8 cellular contexts compared by ENCODE assay signal in the genomic region with DNA sequence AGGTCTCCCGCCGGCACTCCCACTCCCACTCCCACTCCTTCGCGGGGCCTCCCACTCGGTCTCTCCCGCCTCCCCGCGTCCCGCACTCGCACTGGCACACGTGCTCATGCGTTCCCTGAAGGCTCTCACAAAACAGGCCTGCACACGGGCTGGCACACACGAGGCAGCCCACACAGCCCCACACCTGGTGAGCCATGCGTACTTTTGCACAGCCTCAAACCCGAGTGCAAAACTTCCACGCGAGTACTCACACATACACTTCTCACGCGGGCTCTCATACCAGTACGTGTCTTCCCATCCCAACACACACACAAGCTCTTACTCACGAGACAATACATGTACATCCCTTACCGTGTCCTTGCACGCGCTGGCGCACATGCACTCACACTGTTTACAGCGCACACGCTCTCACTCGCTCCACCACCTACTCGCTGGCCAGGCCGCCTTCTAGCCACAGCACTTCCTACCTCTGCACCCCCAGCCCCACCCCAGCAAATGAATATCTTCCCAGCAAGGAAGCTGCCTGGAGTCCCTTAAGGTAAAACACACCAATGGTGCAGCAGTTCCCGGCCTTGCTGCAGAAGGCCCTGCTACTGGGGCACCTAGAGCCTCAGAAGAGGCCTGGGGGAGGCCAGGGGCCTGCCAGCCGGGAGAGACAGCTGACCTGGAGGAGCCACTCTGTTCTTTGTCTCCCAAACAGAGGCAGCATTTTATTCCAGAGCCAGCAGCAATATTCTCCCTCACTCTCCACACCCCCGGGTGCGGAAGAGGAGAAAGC. TPM values are rescaled to one million over a fixed set of nuclear protein-coding genes. Genes with fewer than 3 reads are reported as not detected.
DNase-seq lines count a peak whose midpoint lies in the region; ATAC-seq and TF ChIP-seq lines count a peak whose summit lies in the region.

No MANE protein-coding gene starts in this region.

- 36 to 54% (median 46%) methylated on average over 20 to 35 of the region's 35 CpGs for WGBS in adrenal gland, 4 donors

- TF ChIP-seq CTCF in adrenal gland (IDR thresholded peaks at IDR 0.05) (no peak), GM13977 (IDR thresholded peaks at IDR 0.05; ENCODE audit: extremely low read depth, insufficient read depth, missing control alignments) (no peak)

- intact Hi-C loops in Right ventricle myocardium inferior (cut with DNase I) (no loop called here), cardiac septum (cut with DNase I) (loop anchor here (1.0 to 10.0 kb wide), 3 partner anchors 26 to 182 kb away; no protein-coding TSS in a partner anchor), adrenal gland (cut with DNase I) (no loop called here)

- DNase-seq in Right ventricle myocardium inferior (ENCODE audit: missing footprints) (no peak), cardiac septum (ENCODE audit: low spot score) (no peak), adrenal gland (peak in 2 of 7 donors; percentile 47 to 48), hippocampal formation (lab: John Stamatoyannopoulos, UW) (peak; percentile 80 to 82), retina (peak; percentile 77), AG08395 (ENCODE audit: low spot score) (no peak), GM13977 (ENCODE audit: low spot score) (no peak)

- H3K4me3 ChIP-seq in adrenal gland = peak overlapping the region in 2 of 4 donors; percentile 44 to 74

- peaks cover 0 to 2% of the 10 kb centered on the region in 2 donors for H3K36me3 ChIP-seq in adrenal gland (replicated peaks in 1 of 2)

- ATAC-seq in Right ventricle myocardium inferior (peak; percentile 6), GM21526 (IDR thresholded peaks at IDR 0.05; ENCODE audit: low FRiP score, unreplicated experiment) (no peak)

- H3K9me3 ChIP-seq in adrenal gland (replicated peaks in 1 of 3) = no peaks in the 10 kb centered on the region

- no peak for TF ChIP-seq POLR2A in adrenal gland (IDR thresholded peaks at IDR 0.05)

- H3K27ac ChIP-seq in adrenal gland = peak overlapping the region in 4 of 5 donors; percentile 64 to 94 (median 84)

- in situ Hi-C loops in GM13977 (cut with MboI; ENCODE audit: low pct_unique_long_range_greater_than_20kb, low sequenced_read_pairs, unreplicated experiment) = no loop called here

- peaks cover 14 to 63% of the 10 kb centered on the region in 2 donors for H3K4me1 ChIP-seq in adrenal gland (replicated peaks in 1 of 2)

- no peaks in the 10 kb centered on the region for H3K27me3 ChIP-seq in adrenal gland

RNA-seq across cellular contexts. Expression of gene KIFC3, which starts 0.5 kb away (rescaled TPM):
- total RNA-seq in Right ventricle myocardium inferior = 55.3 TPM
- 70.1 TPM for total RNA-seq in cardiac septum
- 100 to 1,000 TPM in 1 of 8 donors, 10 to 100 TPM in 7; 38.0 to 100 (median 60.0) TPM for total RNA-seq in adrenal gland
- polyA plus RNA-seq in adrenal gland = 100 to 1,000 TPM in 1 of 3 donors, 10 to 100 TPM in 2; 15.5 to 130 (median 71.7) TPM

Comparison
In these comparisons a context has a peak if more than half of its experiments do, and no peak if none do; other contexts are left out.
1. DNase-seq: peak in hippocampal formation (2 of 2) and retina (single experiment); none in Right ventricle myocardium inferior (single experiment), cardiac septum (single experiment), AG08395 (single experiment) and GM13977 (single experiment).